In genomic region chr12:75938189-75938588, GRCh38 we compare ENCODE assay signal across 17 cellular contexts.
"Had no signal": no experiment of that assay in that cellular context is flagged by ENCODE, and none has a peak within 500 bp of the region (broad histone marks: within the 10 kb centered on the region; RNA-seq: fewer than 3 reads in every experiment).

No MANE protein-coding gene starts in this region.

- H3K9me3 Mint-ChIP-seq: activated naive CD4-positive, alpha-beta T cell treated with anti-CD3 and anti-CD28 coated beads, Interleukin-2, amount 50 U/mL, for 72 hours; activated T-helper 17 cell treated with anti-CD3 and anti-CD28 coated beads, Interleukin-2, amount 50 U/mL, for 72 hours; memory B cell; naive thymus-derived CD8-positive, alpha-beta T cell; stimulated activated naive CD8-positive, alpha-beta T cell treated with anti-CD3 and anti-CD28 coated beads, Interleukin-15, Interleukin-2, amounts not matched to agents 100 ng/mL and 50 ng/mL, for 24 hours had no signal

- H3K4me3 Mint-ChIP-seq: activated T-helper 17 cell treated with anti-CD3 and anti-CD28 coated beads, Interleukin-2, amount 50 U/mL, for 72 hours; memory B cell; naive thymus-derived CD8-positive, alpha-beta T cell; stimulated activated naive CD8-positive, alpha-beta T cell treated with anti-CD3 and anti-CD28 coated beads, Interleukin-15, Interleukin-2, amounts not matched to agents 100 ng/mL and 50 ng/mL, for 24 hours had no signal

- H3K36me3 Mint-ChIP-seq: memory B cell; naive thymus-derived CD8-positive, alpha-beta T cell had no signal

- H3K4me1 ChIP-seq: prostate gland, suprapubic skin had no signal

- DNase-seq: activated CD4-positive, alpha-beta T cell treated with anti-CD3 and anti-CD28 coated beads, Interleukin-2, amount 50 U/mL, for 48 hours; activated CD4-positive, CD25-positive, alpha-beta regulatory T cell treated with anti-CD3 and anti-CD28 coated beads, Interleukin-2, amount 50 U/mL, for 72 hours; amniotic stem cell; caudate nucleus; hippocampal formation; left ventricle myocardium superior; naive thymus-derived CD8-positive, alpha-beta T cell; nucleus accumbens; right lobe of liver; spleen; trophoblast cell had no signal

- H3K27me3 Mint-ChIP-seq: activated T-helper 17 cell treated with anti-CD3 and anti-CD28 coated beads, Interleukin-2, amount 50 U/mL, for 72 hours; memory B cell; naive thymus-derived CD8-positive, alpha-beta T cell; stimulated activated naive CD8-positive, alpha-beta T cell treated with anti-CD3 and anti-CD28 coated beads, Interleukin-15, Interleukin-2, amounts not matched to agents 100 ng/mL and 50 ng/mL, for 24 hours had no signal

- H3K36me3 ChIP-seq: prostate gland, right lobe of liver, spleen, suprapubic skin had no signal

- H3K9me3 ChIP-seq: prostate gland, right lobe of liver, spleen, suprapubic skin had no signal

- H3K27me3 ChIP-seq: right lobe of liver, suprapubic skin had no signal

- ATAC-seq: left ventricle myocardium superior; naive thymus-derived CD8-positive, alpha-beta T cell; right lobe of liver had no signal

- H3K4me1 Mint-ChIP-seq: memory B cell had no signal

- H3K27ac Mint-ChIP-seq: activated naive CD4-positive, alpha-beta T cell treated with anti-CD3 and anti-CD28 coated beads, Interleukin-2, amount 50 U/mL, for 72 hours; activated T-helper 17 cell treated with anti-CD3 and anti-CD28 coated beads, Interleukin-2, amount 50 U/mL, for 72 hours; memory B cell; naive thymus-derived CD8-positive, alpha-beta T cell; stimulated activated naive CD8-positive, alpha-beta T cell treated with anti-CD3 and anti-CD28 coated beads, Interleukin-15, Interleukin-2, amounts not matched to agents 100 ng/mL and 50 ng/mL, for 24 hours had no signal

- H3K4me3 ChIP-seq: prostate gland, right lobe of liver, spleen, suprapubic skin had no signal

- H3K27ac ChIP-seq: prostate gland, right lobe of liver, suprapubic skin had no signal
